ENCODE assay signal across 16 cellular contexts in genomic region chr18:77025831-77026363, GRCh38.
A peak's percentile ranks its signal among the peaks of the same experiment; 100 is the strongest.
DNase-seq lines count a peak whose midpoint lies in the region; ATAC-seq and TF ChIP-seq lines count a peak whose summit lies in the region.
"Had no signal": no experiment of that assay in that cellular context is flagged by ENCODE, and none has a peak within 500 bp of the region (broad histone marks: within the 10 kb centered on the region; RNA-seq: fewer than 3 reads in every experiment).

No MANE protein-coding gene starts in this region.

- POLR2A ChIA-PET in CD8-positive, alpha-beta T cell (lab: Charles Lee) = no interaction called here
- POLR2A ChIA-PET in PC-3 (lab: Charles Lee; ENCODE audit: unreplicated experiment) = no interaction called here

- H4K91ac ChIP-seq in neuronal stem cell (ENCODE audit: low read depth, low read length, poor library complexity) = no peak overlapping the region

- H3K27ac Mint-ChIP-seq in CD8-positive, alpha-beta T cell = peak overlapping the region; percentile 76
- H3K27ac Mint-ChIP-seq in glutamatergic neuron (ENCODE audit: unreplicated experiment) = peak overlapping the region; percentile 86
- H3K27ac Mint-ChIP-seq: B cell had no signal

- H3F3A ChIP-seq in PC-3 (ENCODE audit: low read length, unreplicated experiment) = no peaks in the 10 kb centered on the region

- H2AK5ac ChIP-seq in neuronal stem cell (ENCODE audit: low read depth, low read length) = no peak overlapping the region

- H3K79me2 ChIP-seq in PC-3 (ENCODE audit: low read length) = no peaks in the 10 kb centered on the region

- no peak overlapping the region for H2AFZ ChIP-seq in neuronal stem cell (ENCODE audit: low read length)
- H2AFZ ChIP-seq in PC-3 (ENCODE audit: low read length) = no peak overlapping the region

- H3K14ac ChIP-seq in neuronal stem cell (ENCODE audit: low read length) = no peak overlapping the region

- WGBS in neuronal stem cell (ENCODE audit: extremely low coverage in 2 of 2, insufficient read length in 2 of 2, insufficient replicate concordance in 1 of 2), 2 donors = no CpG with 5 or more reads among the region's 28 CpGs

- no peak overlapping the region for H4K8ac ChIP-seq in neuronal stem cell (ENCODE audit: low read depth, low read length)

- peaks cover 8% of the 10 kb centered on the region for H3K36me3 ChIP-seq in CD8-positive, alpha-beta T cell (ENCODE audit: insufficient read depth, low read length)
- no peaks in the 10 kb centered on the region for H3K36me3 ChIP-seq in neuronal stem cell (replicated peaks in 1 of 2; ENCODE audit: control insufficient read depth in 2 of 2, insufficient read depth in 2 of 2, low read length in 2 of 2)
- H3K36me3 ChIP-seq in PC-3 (ENCODE audit: low read depth, low read length) = no peaks in the 10 kb centered on the region

- TF ChIP-seq CTCF in CD8-positive, alpha-beta T cell (IDR thresholded peaks at IDR 0.05) = no peak
- TF ChIP-seq CTCF in glutamatergic neuron (IDR thresholded peaks at IDR 0.05; ENCODE audit: partially characterized antibody, unreplicated experiment) (no peak), PC-3 (conservative IDR thresholded peaks at IDR 0.05; ENCODE audit: low read depth, low read length) (no peak)

- no peak overlapping the region for H2BK12ac ChIP-seq in neuronal stem cell (ENCODE audit: low read length)

- peaks cover 63% of the 10 kb centered on the region for H3K36me3 Mint-ChIP-seq in CD8-positive, alpha-beta T cell
- H3K36me3 Mint-ChIP-seq in glutamatergic neuron (ENCODE audit: unreplicated experiment) = no peaks in the 10 kb centered on the region

- H3K4me3 Mint-ChIP-seq in CD8-positive, alpha-beta T cell = no peak overlapping the region
- peak overlapping the region; percentile 27 for H3K4me3 Mint-ChIP-seq in glutamatergic neuron (ENCODE audit: unreplicated experiment)
- H3K4me3 Mint-ChIP-seq: B cell had no signal

- no peak overlapping the region for H2BK5ac ChIP-seq in neuronal stem cell (ENCODE audit: low read length)

- H3K4me2 ChIP-seq in neuronal stem cell (ENCODE audit: insufficient read depth, low read length, poor library complexity, severe bottlenecking) (no peak overlapping the region), PC-3 (ENCODE audit: low read length) (no peak overlapping the region)

- no peak overlapping the region for H3K27ac ChIP-seq in CD8-positive, alpha-beta T cell (ENCODE audit: low read depth, low read length)
- H3K27ac ChIP-seq in angular gyrus (ENCODE audit: low read depth, low read length) (peak overlapping the region; percentile 97), neuronal stem cell (replicated peaks; ENCODE audit: low read length) (no peak overlapping the region), PC-3 (ENCODE audit: low read length) (no peak overlapping the region)

- H3K9me3 ChIP-seq in CD8-positive, alpha-beta T cell (ENCODE audit: low read length) = no peaks in the 10 kb centered on the region
- H3K9me3 ChIP-seq in neuronal stem cell (replicated peaks in 1 of 2; ENCODE audit: control insufficient read depth in 2 of 2, insufficient read depth in 1 of 2, low read depth in 1 of 2, low read length in 2 of 2) = peaks cover 0 to 2% of the 10 kb centered on the region in 2 donors
- H3K9me3 ChIP-seq in PC-3 (ENCODE audit: low read length) = no peaks in the 10 kb centered on the region
- H3K9me3 ChIP-seq: Caco-2 had no signal

- H3K23ac ChIP-seq in neuronal stem cell (ENCODE audit: low read depth, low read length, poor library complexity) = no peak overlapping the region

- no peaks in the 10 kb centered on the region for H3K27me3 Mint-ChIP-seq in CD8-positive, alpha-beta T cell (ENCODE audit: low read depth)
- H3K27me3 Mint-ChIP-seq in glutamatergic neuron (ENCODE audit: unreplicated experiment) = peaks cover 28% of the 10 kb centered on the region
- H3K27me3 Mint-ChIP-seq: B cell had no signal

- H3K4me3 ChIP-seq in CD8-positive, alpha-beta T cell (ENCODE audit: low read depth, low read length) = no peak overlapping the region
- no peak overlapping the region for H3K4me3 ChIP-seq in neuronal stem cell (ENCODE audit: low read length in 2 of 2)
- H3K4me3 ChIP-seq in PC-3 (ENCODE audit: low read length) = no peak overlapping the region
- H3K4me3 ChIP-seq: BLaER1 treated with 17β-estradiol and CSF1 and Interleukin-3, amounts not matched to agents 10 nM and 100 nM had no signal

- H3K4ac ChIP-seq in neuronal stem cell (ENCODE audit: low read length) = no peak overlapping the region

- intact Hi-C loops in CD8-positive, alpha-beta T cell (cut with DNase I, micrococcal nuclease) = no loop called here
- intact Hi-C loops in PC-3 (cut with micrococcal nuclease) = no loop called here

- H2BK120ac ChIP-seq in neuronal stem cell (ENCODE audit: low read depth, low read length) = no peak overlapping the region

- no peak overlapping the region for H2BK15ac ChIP-seq in neuronal stem cell (ENCODE audit: low read length)

- no peaks in the 10 kb centered on the region for H4K20me1 ChIP-seq in PC-3 (ENCODE audit: low read length)

- no TSS peak for BruUV-seq in PC-3 (replicated peaks; lab: Mats Ljungman, UMichigan)

- peak overlapping the region; percentile 32 for H3K18ac ChIP-seq in neuronal stem cell (ENCODE audit: low read length)

- no peak for ATAC-seq in CD8-positive, alpha-beta T cell
- ATAC-seq in HG03135 (IDR thresholded peaks at IDR 0.05; ENCODE audit: unreplicated experiment) = no peak
- ATAC-seq in PC-3 = no peak

- no peaks in the 10 kb centered on the region for H3K27me3 ChIP-seq in CD8-positive, alpha-beta T cell (ENCODE audit: insufficient read depth, low read length)
- no peaks in the 10 kb centered on the region for H3K27me3 ChIP-seq in neuronal stem cell (ENCODE audit: control insufficient read depth in 3 of 3, insufficient read depth in 3 of 3, low read depth in 1 of 3, low read length in 3 of 3)
- no peaks in the 10 kb centered on the region for H3K27me3 ChIP-seq in PC-3 (ENCODE audit: low read length)
- H3K27me3 ChIP-seq: BLaER1 treated with 17β-estradiol and CSF1 and Interleukin-3, amounts not matched to agents 10 nM and 100 nM had no signal

- H3K9me3 Mint-ChIP-seq in CD8-positive, alpha-beta T cell = no peaks in the 10 kb centered on the region
- peaks cover 50% of the 10 kb centered on the region for H3K9me3 Mint-ChIP-seq in glutamatergic neuron (ENCODE audit: unreplicated experiment)

- CTCF ChIA-PET in CD8-positive, alpha-beta T cell (lab: Charles Lee) = interaction anchor here (0.7 kb wide), 1 partner anchor 26 kb away, joined by 3 read pairs; no protein-coding TSS in a partner anchor
- CTCF ChIA-PET in PC-3 (lab: Charles Lee) = no interaction called here

- peaks cover 24% of the 10 kb centered on the region for H3K4me1 Mint-ChIP-seq in CD8-positive, alpha-beta T cell (ENCODE audit: low read depth)
- peaks cover 52% of the 10 kb centered on the region for H3K4me1 Mint-ChIP-seq in glutamatergic neuron (ENCODE audit: low read depth, unreplicated experiment)

- H3K9me2 ChIP-seq in PC-3 (replicated peaks; ENCODE audit: low read length) = no peaks in the 10 kb centered on the region

- no peaks in the 10 kb centered on the region for H3K79me1 ChIP-seq in neuronal stem cell (ENCODE audit: low read depth, low read length)

- no peaks in the 10 kb centered on the region for H3K4me1 ChIP-seq in CD8-positive, alpha-beta T cell (ENCODE audit: insufficient read depth, low read length)
- H3K4me1 ChIP-seq in neuronal stem cell (ENCODE audit: control insufficient read depth in 2 of 2, insufficient read depth in 1 of 2, low read depth in 1 of 2, low read length in 2 of 2) = no peaks in the 10 kb centered on the region
- H3K4me1 ChIP-seq in PC-3 (ENCODE audit: insufficient read depth, low read length) = no peaks in the 10 kb centered on the region
- H3K4me1 ChIP-seq: Caco-2 had no signal

- H3K9ac ChIP-seq in neuronal stem cell (ENCODE audit: low read depth, low read length, poor library complexity) (no peak overlapping the region), PC-3 (ENCODE audit: low read length) (no peak overlapping the region)
- H3K9ac ChIP-seq: BLaER1 treated with 17β-estradiol and CSF1 and Interleukin-3, amounts not matched to agents 10 nM and 100 nM had no signal

- DNase-seq in CD8-positive, alpha-beta T cell = no peak
- DNase-seq in glutamatergic neuron = no peak
- no peak for DNase-seq in neuronal stem cell (ENCODE audit: low spot score)
- no peak for DNase-seq in nucleus accumbens (lab: John Stamatoyannopoulos, UW)
- no peak for DNase-seq in stimulated activated CD4-positive, alpha-beta T cell treated with anti-CD3 and anti-CD28 coated beads, Interleukin-2, amount 100 ng/mL, for 48 hours
- DNase-seq in PC-3 = no peak
- DNase-seq: Caco-2, DMS153, DMS79, GF-D8, GOT3, H7 had no signal
